In genomic region chr19:16614941-16615340, GRCh38 we compare ENCODE assay signal across 18 cellular contexts. TPM values are rescaled to one million over a fixed set of nuclear protein-coding genes. Genes with fewer than 3 reads are reported as not detected.
DNase-seq lines count a peak whose midpoint lies in the region; ATAC-seq, FAIRE-seq and TF ChIP-seq lines count a peak whose summit lies in the region.
"Had no signal": no experiment of that assay in that cellular context is flagged by ENCODE, and none has a peak within 500 bp of the region (broad histone marks: within the 10 kb centered on the region; RNA-seq: fewer than 3 reads in every experiment).

No MANE protein-coding gene starts in this region.

- H3K4me1 ChIP-seq in Karpas-422 (ENCODE audit: low read length) (peaks cover 99% of the 10 kb centered on the region), upper lobe of left lung (peaks cover 49 to 90% (median 59%) of the 10 kb centered on the region in 4 donors), suprapubic skin (peaks cover 42% of the 10 kb centered on the region)

- peaks cover 100% of the 10 kb centered on the region for H3K79me2 ChIP-seq in Karpas-422 (ENCODE audit: low read length)

- no peak overlapping the region for H3K4me3 ChIP-seq in Karpas-422 (ENCODE audit: low read length)
- no peak overlapping the region for H3K4me3 ChIP-seq in bronchial epithelial cell (ENCODE audit: low read depth, low read length)
- no peak overlapping the region for H3K4me3 ChIP-seq in upper lobe of left lung
- H3K4me3 ChIP-seq in suprapubic skin = no peak overlapping the region
- H3K4me3 ChIP-seq: pancreas, tibial artery had no signal

- intact Hi-C loops in activated CD4-positive, alpha-beta T cell treated with anti-CD3 and anti-CD28 coated beads for 36 hours (cut with DNase I, micrococcal nuclease) = loop anchor here in 1 of 2 experiments (1.0 kb wide), 1 partner anchor 27 kb away; no protein-coding TSS in a partner anchor

- CTCF ChIA-PET in activated CD4-positive, alpha-beta T cell treated with anti-CD3 and anti-CD28 coated beads for 36 hours (lab: Charles Lee) = no interaction called here

- H3K27me3 ChIP-seq in Karpas-422 (ENCODE audit: low read length) (no peaks in the 10 kb centered on the region), bronchial epithelial cell (ENCODE audit: control insufficient read depth, insufficient read depth, low read length) (no peaks in the 10 kb centered on the region), upper lobe of left lung (no peaks in the 10 kb centered on the region), suprapubic skin (no peaks in the 10 kb centered on the region)
- H3K27me3 ChIP-seq: pancreas, tibial artery had no signal

- H2AFZ ChIP-seq in Karpas-422 (ENCODE audit: low read length) = no peak overlapping the region

- ATAC-seq in activated CD4-positive, alpha-beta T cell treated with anti-CD3 and anti-CD28 coated beads for 36 hours = no peak
- ATAC-seq in upper lobe of left lung (ENCODE audit: low FRiP score in 2 of 2) = no peak
- ATAC-seq: pancreas had no signal

- peaks cover 36% of the 10 kb centered on the region; the same call in 1 of the 2 replicates for H4K20me1 ChIP-seq in Karpas-422 (ENCODE audit: insufficient read depth, low read depth, low read length)

- no peak overlapping the region for H3K4me2 ChIP-seq in Karpas-422 (ENCODE audit: low read depth, low read length, poor library complexity, severe bottlenecking)

- peak overlapping the region; percentile 0; the same call in 1 of the 2 replicates for H3K9ac ChIP-seq in Karpas-422 (ENCODE audit: low read length)

- no peaks in the 10 kb centered on the region for H3K9me2 ChIP-seq in Karpas-422 (replicated peaks; ENCODE audit: insufficient read depth, low read length)

- no peaks in the 10 kb centered on the region for H3K9me3 ChIP-seq in Karpas-422 (ENCODE audit: low read length)
- H3K9me3 ChIP-seq in upper lobe of left lung = no peaks in the 10 kb centered on the region
- no peaks in the 10 kb centered on the region for H3K9me3 ChIP-seq in suprapubic skin
- H3K9me3 ChIP-seq: pancreas, tibial artery had no signal

- no peak overlapping the region for H3K4me3 Mint-ChIP-seq in activated CD4-positive, alpha-beta T cell treated with anti-CD3 and anti-CD28 coated beads for 36 hours
- no peak overlapping the region for H3K4me3 Mint-ChIP-seq in nephron progenitor cell

- 19 to 28% methylated on average over 2 of the region's 2 CpGs for WGBS in upper lobe of left lung, 2 donors
- 41% methylated on average over 2 of the region's 2 CpGs for WGBS in suprapubic skin

- POLR2A ChIA-PET in activated CD4-positive, alpha-beta T cell treated with anti-CD3 and anti-CD28 coated beads for 36 hours (lab: Charles Lee) = interaction anchor here (0.7 kb wide), 1 partner anchor 52 kb away, joined by 3 read pairs; no protein-coding TSS in a partner anchor

- TF ChIP-seq EP300 in upper lobe of left lung (IDR thresholded peaks at IDR 0.05) (no peak), suprapubic skin (IDR thresholded peaks at IDR 0.05) (no peak)

- no peaks in the 10 kb centered on the region for H3K27me3 Mint-ChIP-seq in activated CD4-positive, alpha-beta T cell treated with anti-CD3 and anti-CD28 coated beads for 36 hours
- H3K27me3 Mint-ChIP-seq in nephron progenitor cell (ENCODE audit: low read depth, poor library complexity) = peaks cover 5% of the 10 kb centered on the region

- peak overlapping the region; percentile 97 for H3K27ac ChIP-seq in Karpas-422 (ENCODE audit: low read length)
- H3K27ac ChIP-seq in upper lobe of left lung = no peak overlapping the region
- no peak overlapping the region for H3K27ac ChIP-seq in suprapubic skin
- H3K27ac ChIP-seq: pancreas, tibial artery had no signal

- peak overlapping the region; percentile 48 for H3K27ac Mint-ChIP-seq in activated CD4-positive, alpha-beta T cell treated with anti-CD3 and anti-CD28 coated beads for 36 hours
- H3K27ac Mint-ChIP-seq in nephron progenitor cell = peak overlapping the region; percentile 87

- TF ChIP-seq POLR2A in upper lobe of left lung (IDR thresholded peaks at IDR 0.05) (no peak), suprapubic skin (IDR thresholded peaks at IDR 0.05) (no peak)

- H3K4me1 Mint-ChIP-seq in activated CD4-positive, alpha-beta T cell treated with anti-CD3 and anti-CD28 coated beads for 36 hours = peaks cover 69% of the 10 kb centered on the region
- H3K4me1 Mint-ChIP-seq in nephron progenitor cell = peaks cover 41% of the 10 kb centered on the region

- no peak for FAIRE-seq in bronchial epithelial cell (lab: Jason Lieb, UNC)
- FAIRE-seq: A204.1, colon, pancreas had no signal

- no peaks in the 10 kb centered on the region for H3K9me3 Mint-ChIP-seq in activated CD4-positive, alpha-beta T cell treated with anti-CD3 and anti-CD28 coated beads for 36 hours (ENCODE audit: low read depth)
- no peaks in the 10 kb centered on the region for H3K9me3 Mint-ChIP-seq in nephron progenitor cell

- no peaks in the 10 kb centered on the region for H3K36me3 Mint-ChIP-seq in activated CD4-positive, alpha-beta T cell treated with anti-CD3 and anti-CD28 coated beads for 36 hours (ENCODE audit: low read depth)
- H3K36me3 Mint-ChIP-seq in nephron progenitor cell (ENCODE audit: low read depth) = no peaks in the 10 kb centered on the region

- TF ChIP-seq CTCF in bronchial epithelial cell (IDR thresholded peaks at IDR 0.05; ENCODE audit: insufficient read depth, low read length, severe bottlenecking) (no peak), nephron progenitor cell (IDR thresholded peaks at IDR 0.05) (no peak), upper lobe of left lung (IDR thresholded peaks at IDR 0.05) (no peak), suprapubic skin (IDR thresholded peaks at IDR 0.05) (no peak)

- no peak for DNase-seq in activated CD4-positive, alpha-beta T cell treated with anti-CD3 and anti-CD28 coated beads for 36 hours
- DNase-seq in activated CD4-positive, alpha-beta T cell treated with anti-CD3 and anti-CD28 coated beads for 1 hour = no peak
- no peak for DNase-seq in Karpas-422
- peak; percentile 22 for DNase-seq in bronchial epithelial cell (ENCODE audit: low read depth)
- DNase-seq in nephron progenitor cell = no peak
- DNase-seq in upper lobe of left lung = no peak
- no peak for DNase-seq in NCI-H2227 (lab: John Stamatoyannopoulos, UW; ENCODE audit: unreplicated experiment)
- DNase-seq in suprapubic skin (ENCODE audit: low spot score in 2 of 2) = no peak
- DNase-seq: activated CD4-positive, alpha-beta T cell treated with anti-CD3 and anti-CD28 coated beads for 48 hours; DMS153; mammary epithelial cell; NCI-H1105; NCI-H226; pancreas; stimulated activated CD4-positive, alpha-beta T cell treated with anti-CD3 and anti-CD28 coated beads, Interleukin-12 subunit alpha, Interleukin-12 subunit beta, amount 100 ng/mL, for 4 hours; tibial artery had no signal

- H3K36me3 ChIP-seq in Karpas-422 (ENCODE audit: insufficient read depth, low read length) = no peaks in the 10 kb centered on the region
- H3K36me3 ChIP-seq in bronchial epithelial cell (ENCODE audit: control insufficient read depth, insufficient read depth, low read length) = peaks cover 1% of the 10 kb centered on the region
- H3K36me3 ChIP-seq in upper lobe of left lung = no peaks in the 10 kb centered on the region
- no peaks in the 10 kb centered on the region for H3K36me3 ChIP-seq in suprapubic skin
- H3K36me3 ChIP-seq: pancreas, tibial artery had no signal

RNA-seq across cellular contexts. Expression of gene MED26, which starts 13.1 kb away (rescaled TPM):
- 10 to 100 TPM; 13.6 to 14.5 TPM for total RNA-seq in activated CD4-positive, alpha-beta T cell treated with anti-CD3 and anti-CD28 coated beads for 36 hours
- total RNA-seq in Karpas-422 (2014; rRNA removed; shearing (Covaris generic); ENCODE audit: low replicate concordance) = 15.0 and 23.7 TPM in 2 replicates
- total RNA-seq in bronchial epithelial cell = 2.9 and 6.0 TPM in 2 replicates
- 10 to 100 TPM; 12.6 to 26.5 (median 13.8) TPM for total RNA-seq in upper lobe of left lung
- 10 to 100 TPM; 13.1 to 15.4 (median 14.6) TPM for total RNA-seq in suprapubic skin

RNA-seq across cellular contexts. Expression of gene SLC35E1, which starts 42.7 kb away (rescaled TPM):
- total RNA-seq in activated CD4-positive, alpha-beta T cell treated with anti-CD3 and anti-CD28 coated beads for 36 hours = 10 to 100 TPM; 51.5 to 72.1 TPM
- total RNA-seq in Karpas-422 (2014; rRNA removed; shearing (Covaris generic); ENCODE audit: low replicate concordance) = 33.5 and 39.4 TPM in 2 replicates
- 24.7 and 26.1 TPM in 2 replicates for total RNA-seq in bronchial epithelial cell
- 10 to 100 TPM; 48.5 to 60.8 (median 53.2) TPM for total RNA-seq in upper lobe of left lung
- 10 to 100 TPM; 49.8 to 64.8 (median 56.3) TPM for total RNA-seq in suprapubic skin

RNA-seq across cellular contexts. Expression of gene SMIM7, which starts 45.0 kb away (rescaled TPM):
- 10 to 100 TPM; 46.5 to 52.2 TPM for total RNA-seq in activated CD4-positive, alpha-beta T cell treated with anti-CD3 and anti-CD28 coated beads for 36 hours
- total RNA-seq in Karpas-422 (2014; rRNA removed; shearing (Covaris generic); ENCODE audit: low replicate concordance) = 59.8 and 62.0 TPM in 2 replicates
- total RNA-seq in bronchial epithelial cell = 68.0 and 75.3 TPM in 2 replicates
- total RNA-seq in upper lobe of left lung = 100 to 1,000 TPM in 1 of 6 donors, 10 to 100 TPM in 5; 71.8 to 129 (median 80.4) TPM
- 100 to 1,000 TPM in 2 of 4 donors, 10 to 100 TPM in 2; 77.3 to 121 (median 98.8) TPM for total RNA-seq in suprapubic skin

RNA-seq across cellular contexts. Expression of gene TMEM38A, which starts 46.0 kb away (rescaled TPM):
- 1 to 10 TPM in 1 of 2 experiments, under 1 TPM in 1; 0.89 to 1.2 TPM for total RNA-seq in activated CD4-positive, alpha-beta T cell treated with anti-CD3 and anti-CD28 coated beads for 36 hours
- total RNA-seq in Karpas-422 (2014; rRNA removed; shearing (Covaris generic); ENCODE audit: low replicate concordance) = 12.9 and 21.2 TPM in 2 replicates
- total RNA-seq in bronchial epithelial cell = 4.7 and 10.0 TPM in 2 replicates
- total RNA-seq in upper lobe of left lung = 1 to 10 TPM; 5.1 to 8.4 (median 5.9) TPM
- 1 to 10 TPM; 2.3 to 2.8 (median 2.7) TPM for total RNA-seq in suprapubic skin
